In genomic region chr22:21628386-21629261, GRCh38 we compare ENCODE assay signal across 8 cellular contexts. TPM values are rescaled to one million over a fixed set of nuclear protein-coding genes. Genes with fewer than 3 reads are reported as not detected.
DNase-seq lines count a peak whose midpoint lies in the region; ATAC-seq and TF ChIP-seq lines count a peak whose summit lies in the region.

No MANE protein-coding gene starts in this region.

- H3K9me3 ChIP-seq in right cardiac atrium (ENCODE audit: control insufficient read depth, low read length) = no peaks in the 10 kb centered on the region

- no peaks in the 10 kb centered on the region for H3K27me3 Mint-ChIP-seq in stimulated activated memory B cell treated with anti-CD40 and anti-IgM and Interleukin-4, amounts not matched to agents 10 μg/mL and 1 μg/mL and 100 μg/mL, for 72 hours

- intact Hi-C loops in right cardiac atrium (cut with DNase I) = no loop called here

- peak overlapping the region; percentile 93 for H3K4me3 Mint-ChIP-seq in stimulated activated memory B cell treated with anti-CD40 and anti-IgM and Interleukin-4, amounts not matched to agents 10 μg/mL and 1 μg/mL and 100 μg/mL, for 72 hours

- 77% methylated on average over 74 of the region's 74 CpGs for WGBS in right cardiac atrium

- DNase-seq in activated CD4-positive, CD25-positive, alpha-beta regulatory T cell treated with anti-CD3 and anti-CD28 coated beads, Interleukin-2, amount 50 U/mL, for 72 hours = no peak
- peak in 2 of 3 donors; percentile 64 to 68 for DNase-seq in right cardiac atrium
- no peak for DNase-seq in NCI-H446 (lab: John Stamatoyannopoulos, UW)
- DNase-seq in A172 (ENCODE audit: low spot score) = no peak

- peaks cover 23% of the 10 kb centered on the region for H3K36me3 Mint-ChIP-seq in stimulated activated memory B cell treated with anti-CD40 and anti-IgM and Interleukin-4, amounts not matched to agents 10 μg/mL and 1 μg/mL and 100 μg/mL, for 72 hours

- peak overlapping the region; percentile 97 for H3K27ac Mint-ChIP-seq in stimulated activated memory B cell treated with anti-CD40 and anti-IgM and Interleukin-4, amounts not matched to agents 10 μg/mL and 1 μg/mL and 100 μg/mL, for 72 hours

- H3K4me1 Mint-ChIP-seq in stimulated activated memory B cell treated with anti-CD40 and anti-IgM and Interleukin-4, amounts not matched to agents 10 μg/mL and 1 μg/mL and 100 μg/mL, for 72 hours = peaks cover 66% of the 10 kb centered on the region

- ATAC-seq in activated CD4-positive, CD25-positive, alpha-beta regulatory T cell treated with anti-CD3 and anti-CD28 coated beads, Interleukin-2, amount 50 U/mL, for 24 hours = peak; percentile 2 to 3
- ATAC-seq in right cardiac atrium = peak in 1 of 2 donors; percentile 3
- peak; percentile 50 for ATAC-seq in stimulated activated memory B cell treated with anti-CD40 and anti-IgM and Interleukin-4, amounts not matched to agents 10 μg/mL and 1 μg/mL and 100 μg/mL, for 72 hours
- no peak for ATAC-seq in HG03135 (IDR thresholded peaks at IDR 0.05; ENCODE audit: unreplicated experiment)

- H3K4me3 ChIP-seq in right cardiac atrium (ENCODE audit: low read length) = peak overlapping the region; percentile 66

- H3K9me3 Mint-ChIP-seq in stimulated activated memory B cell treated with anti-CD40 and anti-IgM and Interleukin-4, amounts not matched to agents 10 μg/mL and 1 μg/mL and 100 μg/mL, for 72 hours = no peaks in the 10 kb centered on the region

- H3K27ac ChIP-seq in VCaP (peak overlapping the region; percentile 95), right cardiac atrium (ENCODE audit: low read length) (no peak overlapping the region)

- peaks cover 15% of the 10 kb centered on the region for H3K4me1 ChIP-seq in right cardiac atrium (ENCODE audit: control insufficient read depth, insufficient read depth, low read length)

- TF ChIP-seq CTCF in VCaP (conservative IDR thresholded peaks at IDR 0.05) = no peak

- no peaks in the 10 kb centered on the region for H3K27me3 ChIP-seq in right cardiac atrium (ENCODE audit: control insufficient read depth, insufficient read depth)

RNA-seq across cellular contexts. Expression of gene YDJC, which starts 1.2 kb away (rescaled TPM):
- 1 to 10 TPM; 3.6 to 5.8 (median 5.3) TPM for total RNA-seq in right cardiac atrium
- 7.9 TPM for polyA plus RNA-seq in right cardiac atrium
- 15.1 and 18.2 TPM in 2 replicates for total RNA-seq in A172 (2014; rRNA removed; shearing (Covaris generic))

RNA-seq across cellular contexts. Expression of gene CCDC116, which starts 3.9 kb away (rescaled TPM):
- total RNA-seq in right cardiac atrium = under 1 TPM in 2 of 4 donors, not detected in 2; 0.34 TPM
- 0.29 TPM for polyA plus RNA-seq in right cardiac atrium
- total RNA-seq in A172 (2014; rRNA removed; shearing (Covaris generic)) = 0.12 TPM in 1 of 2 replicates, not detected in the other

RNA-seq across cellular contexts. Expression of gene SDF2L1, which starts 13.5 kb away (rescaled TPM):
- 10 to 100 TPM; 14.4 to 37.5 (median 33.4) TPM for total RNA-seq in right cardiac atrium
- polyA plus RNA-seq in right cardiac atrium = 35.9 TPM
- 14.7 and 16.6 TPM in 2 replicates for total RNA-seq in A172 (2014; rRNA removed; shearing (Covaris generic))

RNA-seq across cellular contexts. Expression of gene PPIL2, which starts 37.2 kb away (rescaled TPM):
- 10 to 100 TPM; 20.4 to 32.0 (median 26.0) TPM for total RNA-seq in right cardiac atrium
- 22.6 TPM for polyA plus RNA-seq in right cardiac atrium
- total RNA-seq in A172 (2014; rRNA removed; shearing (Covaris generic)) = 9.0 and 13.9 TPM in 2 replicates

Comparison
In these comparisons a context has a peak if more than half of its experiments do, and no peak if none do; other contexts are left out.
1. DNase-seq: peak in right cardiac atrium (2 of 3); none in activated CD4-positive, CD25-positive, alpha-beta regulatory T cell treated with anti-CD3 and anti-CD28 coated beads, Interleukin-2, amount 50 U/mL, for 72 hours (single experiment), NCI-H446 (0 of 2) and A172 (single experiment).